ENCODE assay signal across 8 cellular contexts in genomic region chr4:87220094-87220831, GRCh38. TPM values are rescaled to one million over a fixed set of nuclear protein-coding genes. Genes with fewer than 3 reads are reported as not detected.
DNase-seq lines count a peak whose midpoint lies in the region; ATAC-seq and TF ChIP-seq lines count a peak whose summit lies in the region.

Gene KLHL8, minus strand, starts transcription at chr4:87220618. Its CDS starts 25,079 bp downstream, at chr4:87195539.

- H3K36me3 Mint-ChIP-seq in endodermal cell (ENCODE audit: low read depth) = no peaks in the 10 kb centered on the region
- H3K36me3 Mint-ChIP-seq in mesothelial cell of epicardium = no peaks in the 10 kb centered on the region

- no peaks in the 10 kb centered on the region for H3K9me3 Mint-ChIP-seq in endodermal cell
- H3K9me3 Mint-ChIP-seq in mesothelial cell of epicardium = no peaks in the 10 kb centered on the region

- H3K9me3 ChIP-seq in endodermal cell (ENCODE audit: control insufficient read depth, low read length) = no peaks in the 10 kb centered on the region

- H3K4me3 Mint-ChIP-seq in endodermal cell (peak within 1 kb of the TSS; percentile 90), mesothelial cell of epicardium (peak within 1 kb of the TSS; percentile 94)

- DNase-seq in COLO829 (ENCODE audit: low spot score) (peak; percentile 89), HL-60 (ENCODE audit: low read depth in 1 of 2, low spot score in 1 of 2) (peak; percentile 56 to 83), NOMO-1 treated with DMSO at 0.1 percent for 48 hours (lab: John Stamatoyannopoulos, UW; ENCODE audit: unreplicated experiment) (peak; percentile 83), endodermal cell (peak; percentile 95), mesothelial cell of epicardium (ENCODE audit: low spot score in 2 of 2, unreplicated experiment in 2 of 2) (peak; percentile 68 to 82)
- peak; percentile 58 for DNase-seq in activated CD8-positive, alpha-beta memory T cell treated with anti-CD3 and anti-CD28 coated beads, Interleukin-2, amount 50 U/mL, for 24 hours (ENCODE audit: extremely low read depth)
- DNase-seq in stimulated activated CD8-positive, alpha-beta memory T cell treated with anti-CD3 and anti-CD28 coated beads, Interleukin-2, amount 100 ng/mL, for 1 hour (ENCODE audit: low read depth in 2 of 2) = peak; percentile 76 to 77

- peak; percentile 87 for ATAC-seq in GM19463 (IDR thresholded peaks at IDR 0.05; ENCODE audit: unreplicated experiment)

- TF ChIP-seq CTCF in HL-60 (IDR thresholded peaks at IDR 0.05; ENCODE audit: insufficient read depth, low read length) = no peak
- no peak for TF ChIP-seq CTCF in endodermal cell (conservative IDR thresholded peaks at IDR 0.05)
- no peak for TF ChIP-seq CTCF in mesothelial cell of epicardium (IDR thresholded peaks at IDR 0.05; ENCODE audit: unreplicated experiment)

- no peaks in the 10 kb centered on the region for H3K36me3 ChIP-seq in endodermal cell (ENCODE audit: control insufficient read depth, insufficient read depth, low read length)

- H3K27ac ChIP-seq in HL-60 (replicated peaks) = peak within 1 kb of the TSS; percentile 91
- peak within 1 kb of the TSS; percentile 89 for H3K27ac ChIP-seq in endodermal cell (ENCODE audit: low read depth, low read length)

- H3K9ac ChIP-seq in endodermal cell (ENCODE audit: extremely low read depth, low read length, poor library complexity, severe bottlenecking) = peak within 1 kb of the TSS; percentile 86

- H3K4me1 Mint-ChIP-seq in endodermal cell (peaks cover 6% of the 10 kb centered on the region), mesothelial cell of epicardium (peaks cover 27% of the 10 kb centered on the region)

- WGBS in endodermal cell (ENCODE audit: insufficient coverage in 1 of 2, insufficient read length in 1 of 2), 2 experiments = 0 to 1% methylated on average over 26 to 70 of the region's 70 CpGs

- no peaks in the 10 kb centered on the region for H3K4me1 ChIP-seq in endodermal cell (ENCODE audit: control insufficient read depth, insufficient read depth, low read length)

- H3K27me3 ChIP-seq in HL-60 (ENCODE audit: insufficient read depth, poor library complexity, severe bottlenecking) (no peaks in the 10 kb centered on the region), endodermal cell (ENCODE audit: control insufficient read depth, insufficient read depth, low read length, poor library complexity, severe bottlenecking) (no peaks in the 10 kb centered on the region)

- H3K4me3 ChIP-seq in HL-60 (replicated peaks; ENCODE audit: insufficient read depth, low read length) (peak within 1 kb of the TSS; percentile 72), endodermal cell (ENCODE audit: low read length) (peak within 1 kb of the TSS; percentile 95)

- H3K27me3 Mint-ChIP-seq in endodermal cell (ENCODE audit: insufficient read depth) = peaks cover 14% of the 10 kb centered on the region
- peaks cover 3% of the 10 kb centered on the region for H3K27me3 Mint-ChIP-seq in mesothelial cell of epicardium (ENCODE audit: low read depth)

- H3K27ac Mint-ChIP-seq in endodermal cell (peak within 1 kb of the TSS; percentile 96), mesothelial cell of epicardium (peak within 1 kb of the TSS; percentile 97)

RNA-seq across cellular contexts. Expression of gene KLHL8, which starts in this region (rescaled TPM):
- total RNA-seq in endodermal cell = 10 to 100 TPM in 1 of 2 donors, 1 to 10 TPM in 1; 4.3 to 11.2 TPM
- 12.6 TPM for polyA plus RNA-seq in endodermal cell (2013, experiment 1 of 2)
- 12.0 TPM for polyA plus RNA-seq in endodermal cell (2013, experiment 2 of 2)
- 13.0 to 15.2 TPM (median 14.4 TPM) in 3 replicates for total RNA-seq in mesothelial cell of epicardium

Comparison
In these comparisons a context has a peak if more than half of its experiments do, and no peak if none do; other contexts are left out.
1. Peak in every context shown above with its lines: DNase-seq, ATAC-seq, H3K4me3 ChIP-seq and H3K27ac ChIP-seq.